1 cellular context compared by ENCODE assay signal in genomic region chr14:24263848-24264247, GRCh38.
TF ChIP-seq lines count a peak whose summit lies in the region.

No MANE protein-coding gene starts in this region.

TF ChIP-seq in GM12878, 131 proteins besides CTCF, POLR2A, EP300 and RAD21:
- TF ChIP-seq WRNIP1 (IDR thresholded peaks at IDR 0.05; ENCODE audit: borderline replicate concordance, low read depth, low read length) = no peak
- no peak for TF ChIP-seq CHD4 (IDR thresholded peaks at IDR 0.05)
- TF ChIP-seq, protein P1, sequence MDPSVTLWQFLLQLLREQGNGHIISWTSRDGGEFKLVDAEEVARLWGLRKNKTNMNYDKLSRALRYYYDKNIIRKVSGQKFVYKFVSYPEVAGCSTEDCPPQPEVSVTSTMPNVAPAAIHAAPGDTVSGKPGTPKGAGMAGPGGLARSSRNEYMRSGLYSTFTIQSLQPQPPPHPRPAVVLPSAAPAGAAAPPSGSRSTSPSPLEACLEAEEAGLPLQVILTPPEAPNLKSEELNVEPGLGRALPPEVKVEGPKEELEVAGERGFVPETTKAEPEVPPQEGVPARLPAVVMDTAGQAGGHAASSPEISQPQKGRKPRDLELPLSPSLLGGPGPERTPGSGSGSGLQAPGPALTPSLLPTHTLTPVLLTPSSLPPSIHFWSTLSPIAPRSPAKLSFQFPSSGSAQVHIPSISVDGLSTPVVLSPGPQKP (IDR thresholded peaks at IDR 0.05; ENCODE audit: low read depth, low read length) = no peak
- no peak for TF ChIP-seq CREB1 (IDR thresholded peaks at IDR 0.05; ENCODE audit: low read depth)
- no peak for TF ChIP-seq SREBF2 (IDR thresholded peaks at IDR 0.05; ENCODE audit: low read length)
- TF ChIP-seq NFYA (IDR thresholded peaks at IDR 0.05; ENCODE audit: borderline replicate concordance, low read depth, low read length) = no peak
- TF ChIP-seq NFXL1 (IDR thresholded peaks at IDR 0.05; ENCODE audit: borderline replicate concordance) = no peak
- TF ChIP-seq RELB (IDR thresholded peaks at IDR 0.05; ENCODE audit: low read depth) = no peak
- no peak for TF ChIP-seq CBX3 (IDR thresholded peaks at IDR 0.05; ENCODE audit: borderline replicate concordance, low read depth)
- no peak for TF ChIP-seq TCF3 (IDR thresholded peaks at IDR 0.05; ENCODE audit: borderline replicate concordance, insufficient read depth, low read depth, low read length)
TF ChIP-seq in GM12878: peak in this region for 0.
